In the genomic region with DNA sequence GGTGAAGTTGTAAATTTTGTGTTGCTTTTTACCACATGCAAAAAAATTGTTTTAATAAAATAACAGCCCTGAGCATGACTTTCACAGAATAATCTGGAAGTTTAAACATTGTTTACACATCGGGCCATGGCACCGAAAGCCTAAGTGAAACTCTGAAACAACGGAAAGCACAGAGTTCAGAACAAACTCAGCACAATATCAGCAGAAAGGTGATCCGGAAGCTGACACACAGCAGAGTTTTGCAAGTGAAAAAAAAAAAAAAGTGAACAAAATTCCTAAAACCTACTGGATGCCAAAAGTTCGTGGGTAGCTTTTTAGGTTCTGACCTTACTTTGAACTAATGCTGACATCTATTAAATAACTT, we compare ENCODE assay signal across 10 cellular contexts. TPM values are rescaled to one million over a fixed set of nuclear protein-coding genes. Genes with fewer than 3 reads are reported as not detected.
A peak's percentile ranks its signal among the peaks of the same experiment; 100 is the strongest.
DNase-seq lines count a peak whose midpoint lies in the region; ATAC-seq and TF ChIP-seq lines count a peak whose summit lies in the region.
"Had no signal": no experiment of that assay in that cellular context is flagged by ENCODE, and none has a peak within 500 bp of the region (broad histone marks: within the 10 kb centered on the region; RNA-seq: fewer than 3 reads in every experiment).

No MANE protein-coding gene starts in this region.

- peak overlapping the region; percentile 70 for H3K4me3 Mint-ChIP-seq in activated CD4-positive, alpha-beta T cell treated with anti-CD3 and anti-CD28 coated beads, Interleukin-2, amount 10 ng/mL, durations not matched to agents 7 days and 5 days

- peak; percentile 36 for DNase-seq in activated CD4-positive, alpha-beta T cell treated with anti-CD3 and anti-CD28 coated beads, Interleukin-2, amount 10 ng/mL, durations not matched to agents 7 days and 5 days
- DNase-seq in mucosa of descending colon (no peak), foreskin keratinocyte (no peak), aorta (no peak), NCI-H345 treated with DMSO at 0.1 percent for 48 hours (lab: John Stamatoyannopoulos, UW; ENCODE audit: unreplicated experiment) (no peak)
- DNase-seq: NCI-H2029 treated with DMSO at 0.1 percent for 48 hours, SHP77 treated with DMSO at 0.1 percent for 48 hours had no signal

- H3K9me3 ChIP-seq in mucosa of descending colon: no peaks in the 10 kb centered on the region
- no peaks in the 10 kb centered on the region for H3K9me3 ChIP-seq in aorta (ENCODE audit: control insufficient read depth, low read length)

- H3K36me3 ChIP-seq in mucosa of descending colon (ENCODE audit: low read depth) (no peaks in the 10 kb centered on the region), aorta (ENCODE audit: control insufficient read depth in 1 of 2, insufficient read depth in 2 of 2, low read length in 1 of 2) (no peaks in the 10 kb centered on the region)

- H3K27ac Mint-ChIP-seq in activated CD4-positive, alpha-beta T cell treated with anti-CD3 and anti-CD28 coated beads, Interleukin-2, amount 10 ng/mL, durations not matched to agents 7 days and 5 days: peak overlapping the region; percentile 83

- intact Hi-C loops in mucosa of descending colon (cut with DNase I, micrococcal nuclease) (no loop called here), aorta (cut with DNase I) (no loop called here)

- no peak overlapping the region for H3K4me3 ChIP-seq in mucosa of descending colon
- no peak overlapping the region for H3K4me3 ChIP-seq in aorta (ENCODE audit: low read length in 2 of 2)

- CTCF ChIA-PET in activated CD4-positive, alpha-beta T cell treated with anti-CD3 and anti-CD28 coated beads, Interleukin-2, amount 10 ng/mL, durations not matched to agents 7 days and 5 days (lab: Charles Lee): interaction anchor here (0.7 to 1.2 kb wide), 7 partner anchors 8 to 119 kb away, joined by 3 to 8 read pairs (median 3); a partner anchor contains a TSS

- H3K9me3 Mint-ChIP-seq in activated CD4-positive, alpha-beta T cell treated with anti-CD3 and anti-CD28 coated beads, Interleukin-2, amount 10 ng/mL, durations not matched to agents 7 days and 5 days: peaks cover 11% of the 10 kb centered on the region

- H3K27me3 Mint-ChIP-seq in activated CD4-positive, alpha-beta T cell treated with anti-CD3 and anti-CD28 coated beads, Interleukin-2, amount 10 ng/mL, durations not matched to agents 7 days and 5 days: no peaks in the 10 kb centered on the region

- TF ChIP-seq CTCF in mucosa of descending colon (IDR thresholded peaks at IDR 0.05): no peak
- TF ChIP-seq CTCF in foreskin keratinocyte (conservative IDR thresholded peaks at IDR 0.05): no peak

- 72 to 76% methylated on average over 5 of the region's 5 CpGs for WGBS in aorta, 2 donors

- H3K27me3 ChIP-seq in foreskin keratinocyte (no peaks in the 10 kb centered on the region), aorta (ENCODE audit: control insufficient read depth in 1 of 2, insufficient read depth in 2 of 2, low read length in 1 of 2) (no peaks in the 10 kb centered on the region)

- H3K4me1 ChIP-seq in mucosa of descending colon (ENCODE audit: low read depth): no peaks in the 10 kb centered on the region
- H3K4me1 ChIP-seq in foreskin keratinocyte: no peaks in the 10 kb centered on the region
- no peaks in the 10 kb centered on the region for H3K4me1 ChIP-seq in aorta (ENCODE audit: control insufficient read depth in 1 of 2, insufficient read depth in 2 of 2, low read length in 2 of 2)

- H3K4me1 Mint-ChIP-seq in activated CD4-positive, alpha-beta T cell treated with anti-CD3 and anti-CD28 coated beads, Interleukin-2, amount 10 ng/mL, durations not matched to agents 7 days and 5 days: peaks cover 69% of the 10 kb centered on the region

- ATAC-seq in GM18498 (IDR thresholded peaks at IDR 0.05; ENCODE audit: unreplicated experiment) (peak; percentile 71), GM21825 (IDR thresholded peaks at IDR 0.05; ENCODE audit: unreplicated experiment) (peak; percentile 49), mucosa of descending colon (peak; percentile 37), foreskin keratinocyte (no peak), aorta (ENCODE audit: low FRiP score) (no peak), GM19452 (IDR thresholded peaks at IDR 0.05; ENCODE audit: unreplicated experiment) (no peak)

- no peak overlapping the region for H3K27ac ChIP-seq in foreskin keratinocyte
- no peak overlapping the region for H3K27ac ChIP-seq in aorta (ENCODE audit: low read depth in 1 of 2, low read length in 2 of 2)

- POLR2A ChIA-PET in activated CD4-positive, alpha-beta T cell treated with anti-CD3 and anti-CD28 coated beads, Interleukin-2, amount 10 ng/mL, durations not matched to agents 7 days and 5 days (lab: Charles Lee): interaction anchor here (0.6 kb wide), 1 partner anchor 53 kb away, joined by 3 read pairs; no protein-coding TSS in a partner anchor

- peaks cover 30% of the 10 kb centered on the region for H3K36me3 Mint-ChIP-seq in activated CD4-positive, alpha-beta T cell treated with anti-CD3 and anti-CD28 coated beads, Interleukin-2, amount 10 ng/mL, durations not matched to agents 7 days and 5 days (ENCODE audit: low read depth)

RNA-seq across cellular contexts. Expression of a gene that starts 39.8 kb away (rescaled TPM):
- 100 to 1,000 TPM in 1 of 2 experiments, 10 to 100 TPM in 1; 99.8 to 142 TPM for total RNA-seq in activated CD4-positive, alpha-beta T cell treated with anti-CD3 and anti-CD28 coated beads, Interleukin-2, amount 10 ng/mL, durations not matched to agents 7 days and 5 days
- total RNA-seq in mucosa of descending colon (10 to 100 TPM in 2 of 3 donors, 1 to 10 TPM in 1; 9.7 to 27.2 (median 18.2) TPM), foreskin keratinocyte (not detected in 2 replicates), aorta (10 to 100 TPM; 38.8 to 86.9 TPM)
- polyA plus RNA-seq in foreskin keratinocyte (not detected in 2 replicates), aorta (10 to 100 TPM in 1 of 2 donors, 1 to 10 TPM in 1; 1.8 to 10.9 TPM)

Comparison
In these comparisons a context has a peak if more than half of its experiments do, and no peak if none do; other contexts are left out.
1. ATAC-seq: peak in GM18498 (single experiment), GM21825 (single experiment) and mucosa of descending colon (single experiment); none in foreskin keratinocyte (single experiment), aorta (single experiment) and GM19452 (single experiment).
2. RNA of a gene that starts 39.8 kb away (total RNA-seq): 99.8 to 142 TPM in activated CD4-positive, alpha-beta T cell treated with anti-CD3 and anti-CD28 coated beads, Interleukin-2, amount 10 ng/mL, durations not matched to agents 7 days and 5 days, 38.8 to 86.9 TPM in aorta and 9.7 to 27.2 TPM in mucosa of descending colon; not detected in foreskin keratinocyte; every median in the first group is over 10 times any median in the second.